Comparison of ENCODE assay signal across 8 cellular contexts in the genomic region with DNA sequence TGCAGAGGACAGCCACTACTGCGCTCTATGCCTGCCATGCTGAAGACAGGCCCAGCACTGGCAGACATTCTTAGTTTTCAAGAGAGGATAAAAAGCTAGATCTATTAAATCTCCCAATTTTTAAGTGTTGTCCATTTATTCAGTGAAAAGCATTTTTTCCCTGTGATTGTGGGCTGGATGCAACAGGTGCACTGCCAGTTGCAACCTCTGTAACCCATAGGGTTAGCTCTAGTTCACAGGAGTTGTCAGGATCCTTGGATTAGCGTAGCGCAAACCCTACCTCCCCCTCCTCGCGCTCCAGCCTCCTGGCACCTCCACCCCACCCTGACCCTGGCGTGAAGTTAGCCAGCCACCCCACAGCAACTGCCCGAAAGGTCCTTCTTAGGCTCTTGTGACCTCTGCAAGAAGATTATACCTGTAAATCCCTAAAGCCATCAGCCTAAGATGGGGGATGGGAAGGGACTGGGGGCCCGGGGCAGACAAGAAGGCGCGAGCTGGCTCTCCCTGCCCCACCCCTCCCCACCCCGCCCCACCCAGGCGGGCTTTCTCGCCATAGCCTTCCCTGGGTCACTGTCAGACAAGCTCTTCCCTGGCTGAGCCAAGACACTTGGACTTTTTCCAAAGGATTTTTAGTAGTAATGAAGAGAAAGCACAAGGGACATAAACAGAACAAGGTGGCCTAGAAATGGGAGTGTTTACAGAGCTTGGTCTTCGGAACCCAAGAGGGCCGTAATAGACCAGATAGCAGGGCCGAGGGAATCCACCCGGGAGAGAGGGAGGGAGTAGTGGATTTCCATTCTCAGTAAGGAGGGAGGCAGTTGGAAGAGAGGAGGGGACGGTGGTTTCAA. TPM values are rescaled to one million over a fixed set of nuclear protein-coding genes. Genes with fewer than 3 reads are reported as not detected.
DNase-seq lines count a peak whose midpoint lies in the region; ATAC-seq and TF ChIP-seq lines count a peak whose summit lies in the region.

No MANE protein-coding gene starts in this region.

- no peaks in the 10 kb centered on the region; the same call in 2 of the 3 replicates for H3K36me3 Mint-ChIP-seq in GM23338 (ENCODE audit: low read depth)
- no peaks in the 10 kb centered on the region for H3K36me3 Mint-ChIP-seq in activated B cell treated with CpG ODN at 0.5 μM for 24 hours (ENCODE audit: low read depth)

- peaks cover 76% of the 10 kb centered on the region for H3K27me3 ChIP-seq in GM23338 (ENCODE audit: insufficient read depth)
- peaks cover 0 to 42% (median 2%) of the 10 kb centered on the region in 3 donors for H3K27me3 ChIP-seq in psoas muscle (ENCODE audit: insufficient read depth in 3 of 3, low read length in 2 of 3)

- ATAC-seq in GM23338 (peak; percentile 16), activated B cell treated with CpG ODN at 0.5 μM for 24 hours (ENCODE audit: low read depth) (no peak), psoas muscle (peak in 3 of 4 donors; percentile 23 to 54 (median 31)), HG02759 (IDR thresholded peaks at IDR 0.05; ENCODE audit: unreplicated experiment) (no peak), GM21576 (IDR thresholded peaks at IDR 0.05; ENCODE audit: unreplicated experiment) (no peak)

- H3K4me3 ChIP-seq in GM23338 (peak overlapping the region; percentile 81), psoas muscle (peak overlapping the region; percentile 71)

- H3K27ac Mint-ChIP-seq in GM23338 (no peak overlapping the region), activated B cell treated with CpG ODN at 0.5 μM for 24 hours (no peak overlapping the region)

- H3K79me2 ChIP-seq in GM23338 (replicated peaks; ENCODE audit: insufficient read depth), result no peaks in the 10 kb centered on the region

- H2AFZ ChIP-seq in GM23338, result peak overlapping the region; percentile 98

- H3K9me2 ChIP-seq in GM23338 (ENCODE audit: insufficient read depth), result no peaks in the 10 kb centered on the region

- H3K4me1 Mint-ChIP-seq in GM23338, result peaks cover 34% of the 10 kb centered on the region
- H3K4me1 Mint-ChIP-seq in activated B cell treated with CpG ODN at 0.5 μM for 24 hours, result peaks cover 12% of the 10 kb centered on the region

- H3K9me3 Mint-ChIP-seq in GM23338 (no peaks in the 10 kb centered on the region), activated B cell treated with CpG ODN at 0.5 μM for 24 hours (no peaks in the 10 kb centered on the region)

- POLR2A ChIA-PET in activated B cell treated with CpG ODN at 0.5 μM for 24 hours (lab: Charles Lee), result no interaction called here

- no peaks in the 10 kb centered on the region for H3K9me3 ChIP-seq in psoas muscle

- H3F3A ChIP-seq in GM23338 (replicated peaks; ENCODE audit: low read depth), result peaks cover 3% of the 10 kb centered on the region; the same call in 1 of the 2 replicates

- DNase-seq in GM23338 (ENCODE audit: low spot score) (peak; percentile 43), activated B cell treated with CpG ODN at 0.5 μM for 24 hours (no peak), cardiac septum (ENCODE audit: low spot score) (peak; percentile 14), psoas muscle (no peak), AML-193 (lab: John Stamatoyannopoulos, UW) (no peak)
- DNase-seq in stimulated activated CD8-positive, alpha-beta memory T cell treated with anti-CD3 and anti-CD28 coated beads, Interleukin-4, amount 100 ng/mL, for 48 hours, result no peak

- H3K27me3 Mint-ChIP-seq in GM23338 (ENCODE audit: insufficient read depth, low read depth, poor library complexity) (peaks cover 53% of the 10 kb centered on the region), activated B cell treated with CpG ODN at 0.5 μM for 24 hours (peaks cover 53% of the 10 kb centered on the region)

- H3K4me2 ChIP-seq in GM23338, result peak overlapping the region; percentile 98

- intact Hi-C loops in activated B cell treated with CpG ODN at 0.5 μM for 24 hours (cut with micrococcal nuclease) (no loop called here), cardiac septum (cut with DNase I) (no loop called here), psoas muscle (cut with DNase I) (no loop called here)

- WGBS in psoas muscle, 3 donors, result 27 to 29% (median 29%) methylated on average over 18 of the region's 18 CpGs

- H3K27ac ChIP-seq in GM23338 (ENCODE audit: low read depth), result no peak overlapping the region
- H3K27ac ChIP-seq in psoas muscle, result peak overlapping the region; percentile 41

- no peaks in the 10 kb centered on the region for H4K20me1 ChIP-seq in GM23338 (replicated peaks; ENCODE audit: insufficient read depth)

- H3K4me1 ChIP-seq in GM23338 (ENCODE audit: insufficient read depth) (peaks cover 37% of the 10 kb centered on the region), psoas muscle (no peaks in the 10 kb centered on the region)

- CTCF ChIA-PET in activated B cell treated with CpG ODN at 0.5 μM for 24 hours (lab: Charles Lee), result interaction anchor here (1.1 to 1.6 kb wide), 3 partner anchors 10 to 15 kb away, joined by 3 to 4 read pairs (median 3); no protein-coding TSS in a partner anchor

- TF ChIP-seq CTCF in GM23338 (conservative IDR thresholded peaks at IDR 0.05; ENCODE audit: low read depth in 2 of 2) (no peak), activated B cell treated with CpG ODN at 0.5 μM for 24 hours (IDR thresholded peaks at IDR 0.05) (no peak), psoas muscle (IDR thresholded peaks at IDR 0.05) (no peak)

- no peaks in the 10 kb centered on the region for H3K36me3 ChIP-seq in GM23338 (ENCODE audit: insufficient read depth)
- H3K36me3 ChIP-seq in psoas muscle (ENCODE audit: insufficient read depth in 1 of 2, low read depth in 1 of 2), result no peaks in the 10 kb centered on the region

- H3K4me3 Mint-ChIP-seq in GM23338 (peak overlapping the region; percentile 77), activated B cell treated with CpG ODN at 0.5 μM for 24 hours (peak overlapping the region; percentile 76)

TF ChIP-seq in GM23338, 12 proteins besides CTCF, POLR2A, EP300 and RAD21 (continues in another document):
- TF ChIP-seq POLR2AphosphoS5 (IDR thresholded peaks at IDR 0.05; ENCODE audit: low read depth) (no peak), CREB1 (CRISPR knock-in tag; IDR thresholded peaks at IDR 0.05; ENCODE audit: low read depth) (no peak), EZH2phosphoT487 (IDR thresholded peaks at IDR 0.05; ENCODE audit: unreplicated experiment) (no peak)
- TF ChIP-seq, protein P1, sequence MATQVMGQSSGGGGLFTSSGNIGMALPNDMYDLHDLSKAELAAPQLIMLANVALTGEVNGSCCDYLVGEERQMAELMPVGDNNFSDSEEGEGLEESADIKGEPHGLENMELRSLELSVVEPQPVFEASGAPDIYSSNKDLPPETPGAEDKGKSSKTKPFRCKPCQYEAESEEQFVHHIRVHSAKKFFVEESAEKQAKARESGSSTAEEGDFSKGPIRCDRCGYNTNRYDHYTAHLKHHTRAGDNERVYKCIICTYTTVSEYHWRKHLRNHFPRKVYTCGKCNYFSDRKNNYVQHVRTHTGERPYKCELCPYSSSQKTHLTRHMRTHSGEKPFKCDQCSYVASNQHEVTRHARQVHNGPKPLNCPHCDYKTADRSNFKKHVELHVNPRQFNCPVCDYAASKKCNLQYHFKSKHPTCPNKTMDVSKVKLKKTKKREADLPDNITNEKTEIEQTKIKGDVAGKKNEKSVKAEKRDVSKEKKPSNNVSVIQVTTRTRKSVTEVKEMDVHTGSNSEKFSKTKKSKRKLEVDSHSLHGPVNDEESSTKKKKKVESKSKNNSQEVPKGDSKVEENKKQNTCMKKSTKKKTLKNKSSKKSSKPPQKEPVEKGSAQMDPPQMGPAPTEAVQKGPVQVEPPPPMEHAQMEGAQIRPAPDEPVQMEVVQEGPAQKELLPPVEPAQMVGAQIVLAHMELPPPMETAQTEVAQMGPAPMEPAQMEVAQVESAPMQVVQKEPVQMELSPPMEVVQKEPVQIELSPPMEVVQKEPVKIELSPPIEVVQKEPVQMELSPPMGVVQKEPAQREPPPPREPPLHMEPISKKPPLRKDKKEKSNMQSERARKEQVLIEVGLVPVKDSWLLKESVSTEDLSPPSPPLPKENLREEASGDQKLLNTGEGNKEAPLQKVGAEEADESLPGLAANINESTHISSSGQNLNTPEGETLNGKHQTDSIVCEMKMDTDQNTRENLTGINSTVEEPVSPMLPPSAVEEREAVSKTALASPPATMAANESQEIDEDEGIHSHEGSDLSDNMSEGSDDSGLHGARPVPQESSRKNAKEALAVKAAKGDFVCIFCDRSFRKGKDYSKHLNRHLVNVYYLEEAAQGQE (IDR thresholded peaks at IDR 0.05; ENCODE audit: unreplicated experiment), result no peak

RNA-seq across cellular contexts. Expression of a gene that starts 31.0 kb away (rescaled TPM):
- total RNA-seq in GM23338 (2014; rRNA removed; shearing (Covaris generic)), result 351 and 555 TPM in 2 replicates
- polyA plus RNA-seq in GM23338 (2016; fragmentation: Nextera tagmentation; extraction: Ambion mirVana), result 235 and 237 TPM in 2 replicates
- total RNA-seq in activated B cell treated with CpG ODN at 0.5 μM for 24 hours, result 367 and 396 TPM in 2 replicates
- 123 TPM for total RNA-seq in cardiac septum
- total RNA-seq in psoas muscle, result 100 to 1,000 TPM; 149 to 208 (median 202) TPM
- polyA plus RNA-seq in psoas muscle, result 100 to 1,000 TPM; 388 to 539 (median 468) TPM

RNA-seq across cellular contexts. Expression of a gene that starts 52.9 kb away (rescaled TPM):
- total RNA-seq in GM23338 (2014; rRNA removed; shearing (Covaris generic)), result 2.7 and 4.3 TPM in 2 replicates
- polyA plus RNA-seq in GM23338 (2016; fragmentation: Nextera tagmentation; extraction: Ambion mirVana) (0.56 and 1.1 TPM in 2 replicates), psoas muscle (not detected)
- total RNA-seq in activated B cell treated with CpG ODN at 0.5 μM for 24 hours (not detected in 2 replicates), cardiac septum (not detected), psoas muscle (not detected)

Comparison
In these comparisons a context has a peak if more than half of its experiments do, and no peak if none do; other contexts are left out.
1. ATAC-seq: peak in GM23338 (single experiment) and psoas muscle (3 of 4); none in activated B cell treated with CpG ODN at 0.5 μM for 24 hours (single experiment), HG02759 (single experiment) and GM21576 (single experiment).
2. DNase-seq: peak in GM23338 (single experiment) and cardiac septum (single experiment); none in activated B cell treated with CpG ODN at 0.5 μM for 24 hours (single experiment), psoas muscle (0 of 2), AML-193 (0 of 2) and stimulated activated CD8-positive, alpha-beta memory T cell treated with anti-CD3 and anti-CD28 coated beads, Interleukin-4, amount 100 ng/mL, for 48 hours (single experiment).